14 cellular contexts compared by ENCODE assay signal in the genomic region with DNA sequence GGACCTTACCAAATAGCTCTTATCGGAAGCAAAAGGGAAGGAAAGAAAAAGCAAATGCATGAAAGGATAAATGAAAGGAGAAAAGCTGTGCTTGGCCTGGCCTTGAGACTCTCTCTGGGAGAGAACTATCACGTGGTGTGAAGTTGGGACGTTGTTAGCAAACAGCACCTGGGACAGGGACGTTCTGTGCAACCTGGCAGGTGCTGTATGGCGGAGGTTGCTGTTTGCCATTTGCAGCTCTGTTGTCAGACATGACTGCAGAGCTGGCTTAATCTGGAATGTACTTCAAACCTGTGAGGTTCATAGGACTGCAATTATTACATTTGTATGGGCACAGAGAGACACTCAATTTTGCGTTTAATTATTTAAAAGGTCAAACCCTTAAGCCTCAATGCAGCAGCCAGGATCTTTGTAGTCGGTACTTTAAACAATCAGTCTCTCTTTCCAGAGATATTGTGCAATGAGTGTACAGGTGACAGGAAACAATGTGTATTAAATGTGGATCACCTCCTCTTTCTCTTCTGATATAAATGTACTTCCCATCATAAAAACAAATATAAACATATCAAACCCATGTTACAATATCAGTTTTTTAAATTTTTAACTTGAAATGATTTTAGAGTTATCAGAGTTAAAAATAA.
DNase-seq lines count a peak whose midpoint lies in the region; ATAC-seq and TF ChIP-seq lines count a peak whose summit lies in the region.
"Had no signal": no experiment of that assay in that cellular context is flagged by ENCODE, and none has a peak within 500 bp of the region (broad histone marks: within the 10 kb centered on the region; RNA-seq: fewer than 3 reads in every experiment).

No MANE protein-coding gene starts in this region.

- H3K27me3 ChIP-seq in left lung = no peaks in the 10 kb centered on the region
- H3K27me3 ChIP-seq: upper lobe of left lung had no signal

- CTCF ChIA-PET in activated naive CD4-positive, alpha-beta T cell treated with anti-CD3 and anti-CD28 coated beads, Interleukin-2, amount 10 ng/mL, durations not matched to agents 7 days and 5 days (lab: Charles Lee) = interaction anchor here (1.6 kb wide), 1 partner anchor 9 kb away, joined by 4 read pairs; no protein-coding TSS in a partner anchor

- H3K27ac Mint-ChIP-seq in activated naive CD4-positive, alpha-beta T cell treated with anti-CD3 and anti-CD28 coated beads, Interleukin-2, amount 10 ng/mL, durations not matched to agents 7 days and 5 days = no peak overlapping the region

- TF ChIP-seq CTCF in left lung (IDR thresholded peaks at IDR 0.05) = no peak

- H3K36me3 ChIP-seq in left lung = no peaks in the 10 kb centered on the region
- H3K36me3 ChIP-seq: upper lobe of left lung had no signal

- H3K9me3 ChIP-seq in left lung = no peaks in the 10 kb centered on the region
- H3K9me3 ChIP-seq: upper lobe of left lung had no signal

- H3K4me1 ChIP-seq in left lung = no peaks in the 10 kb centered on the region
- H3K4me1 ChIP-seq: upper lobe of left lung had no signal

- no peak overlapping the region for H3K4me3 Mint-ChIP-seq in activated naive CD4-positive, alpha-beta T cell treated with anti-CD3 and anti-CD28 coated beads, Interleukin-2, amount 10 ng/mL, durations not matched to agents 7 days and 5 days
- H3K4me3 Mint-ChIP-seq: activated T-cell treated with anti-CD3 and anti-CD28 coated beads, Interleukin-2, amount 50 U/mL, for 4 hours had no signal

- H3K4me1 Mint-ChIP-seq in activated naive CD4-positive, alpha-beta T cell treated with anti-CD3 and anti-CD28 coated beads, Interleukin-2, amount 10 ng/mL, durations not matched to agents 7 days and 5 days = no peaks in the 10 kb centered on the region

- no peaks in the 10 kb centered on the region for H3K36me3 Mint-ChIP-seq in activated naive CD4-positive, alpha-beta T cell treated with anti-CD3 and anti-CD28 coated beads, Interleukin-2, amount 10 ng/mL, durations not matched to agents 7 days and 5 days

- no peak overlapping the region for H3K27ac ChIP-seq in left lung
- H3K27ac ChIP-seq: upper lobe of left lung had no signal

- no peaks in the 10 kb centered on the region for H3K27me3 Mint-ChIP-seq in activated naive CD4-positive, alpha-beta T cell treated with anti-CD3 and anti-CD28 coated beads, Interleukin-2, amount 10 ng/mL, durations not matched to agents 7 days and 5 days

- intact Hi-C loops in left lung (cut with DNase I) = no loop called here

- peak; percentile 86 for ATAC-seq in left lung
- ATAC-seq in GM21526 (IDR thresholded peaks at IDR 0.05; ENCODE audit: low FRiP score, unreplicated experiment) = no peak
- ATAC-seq: activated T-cell treated with anti-CD3 and anti-CD28 coated beads, Interleukin-2, amount 50 U/mL, for 4 hours; Panc1 had no signal

- peak; percentile 51 for DNase-seq in COR-L47 (lab: John Stamatoyannopoulos, UW)
- peak; percentile 38 to 90 (median 64) for DNase-seq in NCI-H1417 (lab: John Stamatoyannopoulos, UW)
- DNase-seq in NCI-H748 treated with DMSO at 0.1 percent for 48 hours (lab: John Stamatoyannopoulos, UW) = peak; percentile 92
- DNase-seq in left lung = peak in 1 of 2 donors; percentile 35
- DNase-seq in EL = no peak
- no peak for DNase-seq in H4 (ENCODE audit: low spot score)
- no peak for DNase-seq in activated naive CD4-positive, alpha-beta T cell treated with anti-CD3 and anti-CD28 coated beads, Interleukin-2, amount 10 ng/mL, durations not matched to agents 7 days and 5 days
- DNase-seq: activated CD4-positive, alpha-beta T cell treated with anti-CD3 and anti-CD28 coated beads for 48 hours; activated T-cell treated with anti-CD3 and anti-CD28 coated beads, Interleukin-2, amount 50 U/mL, for 4 hours; MM.1S; T-helper 1 cell had no signal

- peaks cover 1% of the 10 kb centered on the region for H3K9me3 Mint-ChIP-seq in activated naive CD4-positive, alpha-beta T cell treated with anti-CD3 and anti-CD28 coated beads, Interleukin-2, amount 10 ng/mL, durations not matched to agents 7 days and 5 days

- no peak overlapping the region for H3K4me3 ChIP-seq in left lung
- H3K4me3 ChIP-seq: upper lobe of left lung had no signal

Comparison
In these comparisons a context has a peak if more than half of its experiments do, and no peak if none do; other contexts are left out.
1. DNase-seq: peak in COR-L47 (single experiment), NCI-H1417 (3 of 3) and NCI-H748 treated with DMSO at 0.1 percent for 48 hours (single experiment); none in EL (single experiment), H4 (single experiment) and activated naive CD4-positive, alpha-beta T cell treated with anti-CD3 and anti-CD28 coated beads, Interleukin-2, amount 10 ng/mL, durations not matched to agents 7 days and 5 days (single experiment).